Comparison of ENCODE assay signal across 1 cellular context in the genomic region with DNA sequence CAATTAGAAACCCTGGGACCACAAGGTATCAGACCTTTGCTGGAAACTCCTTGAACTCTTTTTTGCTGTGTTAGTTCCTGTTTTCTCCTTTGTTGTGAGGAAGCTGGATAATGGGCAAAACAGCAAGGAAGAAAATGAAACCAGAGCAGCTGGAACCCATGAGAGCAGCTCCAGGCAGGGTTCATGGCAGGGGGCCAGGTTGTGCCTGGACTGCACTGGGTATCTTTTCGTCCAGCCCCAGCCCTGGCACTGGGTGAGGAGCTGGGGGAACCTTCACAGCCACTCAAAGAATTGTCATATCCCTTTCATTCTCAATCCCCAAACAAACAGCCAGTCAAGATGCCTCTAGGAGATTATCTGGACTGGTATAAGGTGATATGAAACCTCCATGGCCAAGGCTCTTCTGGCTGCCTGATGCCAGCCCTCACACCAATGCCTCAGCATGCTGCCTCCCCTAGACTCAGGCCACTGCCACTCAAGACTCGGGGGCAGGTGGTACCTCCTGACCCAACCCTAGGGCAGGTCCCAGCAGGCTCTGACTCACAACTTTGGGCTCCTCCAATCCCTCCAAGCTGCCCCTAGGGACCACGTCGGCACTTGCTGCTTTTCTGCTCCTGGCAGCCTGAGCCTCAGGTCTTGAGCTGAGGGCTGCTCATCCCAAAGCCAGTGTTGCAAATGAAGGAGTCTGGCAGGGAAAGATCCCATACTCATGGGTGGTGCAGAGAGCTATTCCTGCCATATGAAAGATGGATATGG.
TF ChIP-seq lines count a peak whose summit lies in the region.

No MANE protein-coding gene starts in this region.

TF ChIP-seq in GM23338, 12 proteins besides CTCF, POLR2A, EP300 and RAD21 (continued from another document):
- TF ChIP-seq CREB1 (CRISPR knock-in tag; IDR thresholded peaks at IDR 0.05; ENCODE audit: low read depth) (no peak), NANOG (IDR thresholded peaks at IDR 0.05; ENCODE audit: borderline replicate concordance) (no peak), ZNF114 (CRISPR knock-in tag; IDR thresholded peaks at IDR 0.05) (no peak), ZNF331 (CRISPR knock-in tag; IDR thresholded peaks at IDR 0.05; ENCODE audit: low read depth) (no peak)
- TF ChIP-seq, protein P1, sequence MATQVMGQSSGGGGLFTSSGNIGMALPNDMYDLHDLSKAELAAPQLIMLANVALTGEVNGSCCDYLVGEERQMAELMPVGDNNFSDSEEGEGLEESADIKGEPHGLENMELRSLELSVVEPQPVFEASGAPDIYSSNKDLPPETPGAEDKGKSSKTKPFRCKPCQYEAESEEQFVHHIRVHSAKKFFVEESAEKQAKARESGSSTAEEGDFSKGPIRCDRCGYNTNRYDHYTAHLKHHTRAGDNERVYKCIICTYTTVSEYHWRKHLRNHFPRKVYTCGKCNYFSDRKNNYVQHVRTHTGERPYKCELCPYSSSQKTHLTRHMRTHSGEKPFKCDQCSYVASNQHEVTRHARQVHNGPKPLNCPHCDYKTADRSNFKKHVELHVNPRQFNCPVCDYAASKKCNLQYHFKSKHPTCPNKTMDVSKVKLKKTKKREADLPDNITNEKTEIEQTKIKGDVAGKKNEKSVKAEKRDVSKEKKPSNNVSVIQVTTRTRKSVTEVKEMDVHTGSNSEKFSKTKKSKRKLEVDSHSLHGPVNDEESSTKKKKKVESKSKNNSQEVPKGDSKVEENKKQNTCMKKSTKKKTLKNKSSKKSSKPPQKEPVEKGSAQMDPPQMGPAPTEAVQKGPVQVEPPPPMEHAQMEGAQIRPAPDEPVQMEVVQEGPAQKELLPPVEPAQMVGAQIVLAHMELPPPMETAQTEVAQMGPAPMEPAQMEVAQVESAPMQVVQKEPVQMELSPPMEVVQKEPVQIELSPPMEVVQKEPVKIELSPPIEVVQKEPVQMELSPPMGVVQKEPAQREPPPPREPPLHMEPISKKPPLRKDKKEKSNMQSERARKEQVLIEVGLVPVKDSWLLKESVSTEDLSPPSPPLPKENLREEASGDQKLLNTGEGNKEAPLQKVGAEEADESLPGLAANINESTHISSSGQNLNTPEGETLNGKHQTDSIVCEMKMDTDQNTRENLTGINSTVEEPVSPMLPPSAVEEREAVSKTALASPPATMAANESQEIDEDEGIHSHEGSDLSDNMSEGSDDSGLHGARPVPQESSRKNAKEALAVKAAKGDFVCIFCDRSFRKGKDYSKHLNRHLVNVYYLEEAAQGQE (IDR thresholded peaks at IDR 0.05; ENCODE audit: unreplicated experiment), result no peak
- TF ChIP-seq, protein P2, sequence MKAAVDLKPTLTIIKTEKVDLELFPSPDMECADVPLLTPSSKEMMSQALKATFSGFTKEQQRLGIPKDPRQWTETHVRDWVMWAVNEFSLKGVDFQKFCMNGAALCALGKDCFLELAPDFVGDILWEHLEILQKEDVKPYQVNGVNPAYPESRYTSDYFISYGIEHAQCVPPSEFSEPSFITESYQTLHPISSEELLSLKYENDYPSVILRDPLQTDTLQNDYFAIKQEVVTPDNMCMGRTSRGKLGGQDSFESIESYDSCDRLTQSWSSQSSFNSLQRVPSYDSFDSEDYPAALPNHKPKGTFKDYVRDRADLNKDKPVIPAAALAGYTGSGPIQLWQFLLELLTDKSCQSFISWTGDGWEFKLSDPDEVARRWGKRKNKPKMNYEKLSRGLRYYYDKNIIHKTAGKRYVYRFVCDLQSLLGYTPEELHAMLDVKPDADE (IDR thresholded peaks at IDR 0.05), result no peak
